In genomic region chr19:2167896-2168618, GRCh38 we compare ENCODE assay signal across 8 cellular contexts. TPM values are rescaled to one million over a fixed set of nuclear protein-coding genes. Genes with fewer than 3 reads are reported as not detected.
A peak's percentile ranks its signal among the peaks of the same experiment; 100 is the strongest.
DNase-seq lines count a peak whose midpoint lies in the region; ATAC-seq and TF ChIP-seq lines count a peak whose summit lies in the region.

No MANE protein-coding gene starts in this region.

- H3K9me3 ChIP-seq in AG04450 (ENCODE audit: control insufficient read depth, insufficient read depth, low read length) (no peaks in the 10 kb centered on the region; the same call in 1 of the 2 replicates), OCI-LY7 (ENCODE audit: low read length) (no peaks in the 10 kb centered on the region)

- H3K27ac ChIP-seq in AG04450 (ENCODE audit: low read depth, low read length) (peak overlapping the region; percentile 86), OCI-LY7 (ENCODE audit: low read depth, low read length, poor library complexity, severe bottlenecking) (no peak overlapping the region)

- H3K9me2 ChIP-seq in OCI-LY7 (ENCODE audit: insufficient read depth, low read length) = no peaks in the 10 kb centered on the region

- DNase-seq in AG04450 (ENCODE audit: low read depth, low spot score) (no peak), OCI-LY7 (ENCODE audit: low spot score) (peak; percentile 21), choroid plexus epithelial cell (ENCODE audit: low read depth) (peak; percentile 59), mucosa of gallbladder (ENCODE audit: low spot score) (peak; percentile 54), HPDE6-E6E7 (ENCODE audit: extremely low spot score) (no peak), NCI-H345 (lab: John Stamatoyannopoulos, UW) (no peak)

- H2AFZ ChIP-seq in OCI-LY7 (ENCODE audit: low read length) = no peak overlapping the region

- BruUV-seq in OCI-LY7 (replicated peaks; lab: Mats Ljungman, UMichigan) = no TSS peak

- intact Hi-C loops in OCI-LY7 (cut with micrococcal nuclease; ENCODE audit: unreplicated experiment) = loop anchor here (10.0 kb wide), 1 partner anchor 447 kb away; no protein-coding TSS in a partner anchor

- ATAC-seq in GM19397 (IDR thresholded peaks at IDR 0.05; ENCODE audit: unreplicated experiment) = peak; percentile 29
- ATAC-seq in HG02970 (IDR thresholded peaks at IDR 0.05; ENCODE audit: low FRiP score, unreplicated experiment) = no peak

- peak overlapping the region; percentile 45 for H3K4me2 ChIP-seq in OCI-LY7 (ENCODE audit: low read length)

- POLR2A ChIA-PET in AG04450 (lab: Yijun Ruan, JAX) (interaction anchor here (0.7 to 2.0 kb wide), 3 partner anchors 8 to 62 kb away, joined by 3 to 23 read pairs (median 4); no protein-coding TSS in a partner anchor), OCI-LY7 (lab: Charles Lee) (no interaction called here)

- H3K79me2 ChIP-seq in OCI-LY7 (ENCODE audit: insufficient read depth, low read depth, low read length) = peaks cover 86% of the 10 kb centered on the region

- no peak for TF ChIP-seq CTCF in AG04450 (IDR thresholded peaks at IDR 0.05; ENCODE audit: low read depth, low read length)
- TF ChIP-seq CTCF in OCI-LY7 (conservative IDR thresholded peaks at IDR 0.05; ENCODE audit: low read length) = no peak
- TF ChIP-seq CTCF in choroid plexus epithelial cell (conservative IDR thresholded peaks at IDR 0.05; ENCODE audit: low read depth, low read length) = peak; percentile 13

- H3K4me3 ChIP-seq in AG04450 (ENCODE audit: low read depth, low read length) (no peak overlapping the region), OCI-LY7 (ENCODE audit: low read depth, low read length, poor library complexity, severe bottlenecking) (no peak overlapping the region), choroid plexus epithelial cell (ENCODE audit: low read depth, low read length) (peak overlapping the region; percentile 14)

- H3K4me1 ChIP-seq in OCI-LY7 (ENCODE audit: insufficient read depth, low read length, poor library complexity, severe bottlenecking) = peaks cover 67% of the 10 kb centered on the region

- no peaks in the 10 kb centered on the region for H3K27me3 ChIP-seq in AG04450 (ENCODE audit: control insufficient read depth, insufficient read depth, low read length)

- peaks cover 24% of the 10 kb centered on the region for H3K36me3 ChIP-seq in OCI-LY7 (ENCODE audit: insufficient read depth, low read length)

- CTCF ChIA-PET in AG04450 (lab: Charles Lee) = interaction anchor here (0.6 kb wide), 1 partner anchor 12 kb away, joined by 3 read pairs; no protein-coding TSS in a partner anchor
- CTCF ChIA-PET in OCI-LY7 (lab: Charles Lee; ENCODE audit: unreplicated experiment) = no interaction called here

- H4K20me1 ChIP-seq in OCI-LY7 (ENCODE audit: insufficient read depth, low read length) = peaks cover 30% of the 10 kb centered on the region

RNA-seq across cellular contexts. Expression of gene DOT1L, which starts 4.3 kb away (rescaled TPM):
- polyA plus RNA-seq in AG04450 (2011; rRNA removed) = 3.2 and 4.3 TPM in 2 replicates
- polyA minus RNA-seq in AG04450 (2011; rRNA and poly(A)+ RNA removed) = 12.7 and 16.7 TPM in 2 replicates
- total RNA-seq in OCI-LY7 (2014; rRNA removed; shearing (Covaris generic)) = 19.5 and 27.7 TPM in 2 replicates
- total RNA-seq in OCI-LY7 (2022) (86.0 and 88.3 TPM in 2 replicates), mucosa of gallbladder (40.1 TPM)

RNA-seq across cellular contexts. Expression of gene AP3D1, which starts 16.7 kb away (rescaled TPM):
- 68.2 and 94.4 TPM in 2 replicates for polyA plus RNA-seq in AG04450 (2011; rRNA removed)
- 134 and 184 TPM in 2 replicates for polyA minus RNA-seq in AG04450 (2011; rRNA and poly(A)+ RNA removed)
- total RNA-seq in OCI-LY7 (2014; rRNA removed; shearing (Covaris generic)) = 56.6 and 80.0 TPM in 2 replicates
- total RNA-seq in OCI-LY7 (2022) (95.0 and 99.8 TPM in 2 replicates), mucosa of gallbladder (125 TPM)

Comparison
In these comparisons a context has a peak if more than half of its experiments do, and no peak if none do; other contexts are left out.
1. DNase-seq: peak in OCI-LY7 (single experiment), choroid plexus epithelial cell (single experiment) and mucosa of gallbladder (single experiment); none in AG04450 (single experiment), HPDE6-E6E7 (single experiment) and NCI-H345 (single experiment).